28 cellular contexts compared by ENCODE assay signal in the genomic region with DNA sequence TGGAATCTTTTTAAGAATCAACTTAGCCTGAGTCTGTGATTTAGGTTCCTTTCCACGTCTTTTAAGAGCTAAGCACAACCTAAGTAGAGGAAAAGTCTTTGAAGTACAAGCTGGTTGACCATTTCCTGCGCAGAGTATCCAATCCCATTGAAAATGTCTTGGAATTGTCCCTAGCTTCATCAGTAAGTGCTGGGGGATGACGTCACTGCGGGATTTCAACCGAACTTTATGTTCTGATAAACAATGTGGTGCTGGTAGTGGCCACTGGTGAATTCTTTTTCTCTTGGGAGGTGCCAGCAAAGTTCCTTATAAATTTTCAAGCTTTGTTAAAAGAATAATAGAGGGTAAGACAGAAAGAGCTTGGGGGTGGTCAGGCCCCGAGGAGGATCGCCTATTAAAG.
DNase-seq lines count a peak whose midpoint lies in the region; ATAC-seq and TF ChIP-seq lines count a peak whose summit lies in the region.
"Had no signal": no experiment of that assay in that cellular context is flagged by ENCODE, and none has a peak within 500 bp of the region (broad histone marks: within the 10 kb centered on the region; RNA-seq: fewer than 3 reads in every experiment).

No MANE protein-coding gene starts in this region.

- H2BK15ac ChIP-seq in mesendoderm (replicated peaks; ENCODE audit: low read depth), result peak overlapping the region; percentile 45

- H3K4me1 ChIP-seq in mesendoderm (ENCODE audit: control insufficient read depth, low read depth, low read length), result no peaks in the 10 kb centered on the region
- peaks cover 0 to 31% (median 10%) of the 10 kb centered on the region in 4 donors for H3K4me1 ChIP-seq in tibial artery

- H3K79me2 ChIP-seq in mesendoderm (ENCODE audit: control insufficient read depth, insufficient read depth, low read length), result no peaks in the 10 kb centered on the region

- H3K18ac ChIP-seq in mesendoderm (ENCODE audit: low read length), result peak overlapping the region; percentile 10

- H3K4me2 ChIP-seq in mesendoderm (ENCODE audit: low read length), result no peak overlapping the region

- DNase-seq in activated naive CD8-positive, alpha-beta T cell treated with anti-CD3 and anti-CD28 coated beads, Interleukin-2, amount 50 U/mL, for 24 hours, result no peak
- no peak for DNase-seq in activated naive CD8-positive, alpha-beta T cell treated with anti-CD3 and anti-CD28 coated beads for 36 hours
- no peak for DNase-seq in activated T-helper 2 cell treated with anti-CD3 and anti-CD28 coated beads, Interferon-gamma antibody, Interleukin-2, Interleukin-4, amounts not matched to agents 10 μg/mL and 5 μg/mL and 100 μg/mL, durations not matched to agents 14 hours and 24 hours and 36 hours (ENCODE audit: low spot score)
- DNase-seq in mesendoderm (no peak), tibial artery (no peak), CD14-positive monocyte (ENCODE audit: low spot score) (no peak)
- DNase-seq in activated T-cell treated with anti-CD3 and anti-CD28 coated beads, Interleukin-2, amount 50 U/mL, for 48 hours, result no peak
- DNase-seq: 8988T; activated effector memory CD4-positive, alpha-beta T cell treated with anti-CD3 and anti-CD28 coated beads, Interleukin-2, amount 50 U/mL, for 16 hours; central memory CD4-positive, alpha-beta T cell; erythroblast; foreskin keratinocyte; heart left ventricle; KBM-7; left ventricle myocardium superior; NCI-H1436 treated with DMSO at 0.1 percent for 48 hours; NCI-H2081 treated with DMSO at 0.1 percent for 48 hours; NCI-H345; NCI-H774; Right ventricle myocardium superior; substantia nigra; T-helper 2 cell had no signal

- H2AK5ac ChIP-seq in mesendoderm (ENCODE audit: low read length), result no peak overlapping the region

- H4K5ac ChIP-seq in mesendoderm (ENCODE audit: low read length), result no peak overlapping the region

- H3K9ac ChIP-seq in mesendoderm (ENCODE audit: low read length), result no peak overlapping the region

- intact Hi-C loops in activated T-helper 2 cell treated with anti-CD3 and anti-CD28 coated beads, Interferon-gamma antibody, Interleukin-2, Interleukin-4, amounts not matched to agents 10 μg/mL and 5 μg/mL and 100 μg/mL, durations not matched to agents 14 hours and 24 hours and 36 hours (cut with micrococcal nuclease), result loop anchor here (5.0 kb wide), 3 partner anchors 38 to 252 kb away; no protein-coding TSS in a partner anchor
- intact Hi-C loops in tibial artery (cut with DNase I; ENCODE audit: low total_unique reads), result no loop called here
- intact Hi-C loops in CD14-positive monocyte (cut with micrococcal nuclease), result no loop called here

- no peak overlapping the region for H3K4me3 Mint-ChIP-seq in activated naive CD8-positive, alpha-beta T cell treated with anti-CD3 and anti-CD28 coated beads, Interleukin-2, amount 50 U/mL, for 24 hours
- H3K4me3 Mint-ChIP-seq in activated naive CD8-positive, alpha-beta T cell treated with anti-CD3 and anti-CD28 coated beads for 36 hours, result no peak overlapping the region
- H3K4me3 Mint-ChIP-seq in activated T-helper 2 cell treated with anti-CD3 and anti-CD28 coated beads, Interferon-gamma antibody, Interleukin-2, Interleukin-4, amounts not matched to agents 10 μg/mL and 5 μg/mL and 100 μg/mL, durations not matched to agents 14 hours and 24 hours and 36 hours (ENCODE audit: low read depth), result no peak overlapping the region
- no peak overlapping the region for H3K4me3 Mint-ChIP-seq in CD14-positive monocyte
- H3K4me3 Mint-ChIP-seq: activated naive CD8-positive, alpha-beta T cell; stimulated activated memory B cell treated with anti-CD40 and anti-IgM and Interleukin-4, amounts not matched to agents 10 μg/mL and 1 μg/mL and 100 μg/mL, for 72 hours; type B pancreatic cell had no signal

- H3K36me3 ChIP-seq in mesendoderm (ENCODE audit: control insufficient read depth, insufficient read depth, low read length) (no peaks in the 10 kb centered on the region), tibial artery (no peaks in the 10 kb centered on the region)
- H3K36me3 ChIP-seq: ascending aorta, heart left ventricle had no signal

- H3K27me3 Mint-ChIP-seq in activated naive CD8-positive, alpha-beta T cell treated with anti-CD3 and anti-CD28 coated beads, Interleukin-2, amount 50 U/mL, for 24 hours, result peaks cover 5% of the 10 kb centered on the region
- H3K27me3 Mint-ChIP-seq in activated naive CD8-positive, alpha-beta T cell treated with anti-CD3 and anti-CD28 coated beads for 36 hours, result no peaks in the 10 kb centered on the region
- no peaks in the 10 kb centered on the region for H3K27me3 Mint-ChIP-seq in activated T-helper 2 cell treated with anti-CD3 and anti-CD28 coated beads, Interferon-gamma antibody, Interleukin-2, Interleukin-4, amounts not matched to agents 10 μg/mL and 5 μg/mL and 100 μg/mL, durations not matched to agents 14 hours and 24 hours and 36 hours (ENCODE audit: low read depth)
- peaks cover 1 to 3% (median 1%) of the 10 kb centered on the region in 3 donors for H3K27me3 Mint-ChIP-seq in CD14-positive monocyte (ENCODE audit: low read depth in 3 of 3)
- H3K27me3 Mint-ChIP-seq: type B pancreatic cell had no signal

- H3K56ac ChIP-seq in mesendoderm (ENCODE audit: low read length), result no peak overlapping the region

- no peak overlapping the region for H4K8ac ChIP-seq in mesendoderm (ENCODE audit: low read depth, low read length)

- no peak overlapping the region for H3K4ac ChIP-seq in mesendoderm (ENCODE audit: low read depth, low read length)

- no peaks in the 10 kb centered on the region for H3K27me3 ChIP-seq in mesendoderm (ENCODE audit: insufficient read depth, low read length, poor library complexity)
- no peaks in the 10 kb centered on the region for H3K27me3 ChIP-seq in tibial artery
- H3K27me3 ChIP-seq: ascending aorta, foreskin keratinocyte, heart left ventricle had no signal

- H3K27ac ChIP-seq in mesendoderm (ENCODE audit: low read depth, low read length) (no peak overlapping the region), tibial artery (peak overlapping the region; percentile 54 to 56)
- H3K27ac ChIP-seq: foreskin keratinocyte had no signal

- WGBS in mesendoderm (ENCODE audit: extremely low coverage, insufficient coverage, low lambda C conversion rate), result no CpG with 5 or more reads among the region's 7 CpGs

- H3K23ac ChIP-seq in mesendoderm (ENCODE audit: low read length), result no peak overlapping the region

- peak overlapping the region; percentile 63 for H3K27ac Mint-ChIP-seq in activated naive CD8-positive, alpha-beta T cell treated with anti-CD3 and anti-CD28 coated beads, Interleukin-2, amount 50 U/mL, for 24 hours
- H3K27ac Mint-ChIP-seq in activated naive CD8-positive, alpha-beta T cell treated with anti-CD3 and anti-CD28 coated beads for 36 hours, result no peak overlapping the region
- peak overlapping the region; percentile 75 for H3K27ac Mint-ChIP-seq in activated T-helper 2 cell treated with anti-CD3 and anti-CD28 coated beads, Interferon-gamma antibody, Interleukin-2, Interleukin-4, amounts not matched to agents 10 μg/mL and 5 μg/mL and 100 μg/mL, durations not matched to agents 14 hours and 24 hours and 36 hours
- H3K27ac Mint-ChIP-seq in CD14-positive monocyte, result no peak overlapping the region
- H3K27ac Mint-ChIP-seq: activated naive CD8-positive, alpha-beta T cell; stimulated activated memory B cell treated with anti-CD40 and anti-IgM and Interleukin-4, amounts not matched to agents 10 μg/mL and 1 μg/mL and 100 μg/mL, for 72 hours; type B pancreatic cell had no signal

- H3K79me1 ChIP-seq in mesendoderm (ENCODE audit: low read length), result no peaks in the 10 kb centered on the region

- H3K4me3 ChIP-seq in mesendoderm (ENCODE audit: low read length), result no peak overlapping the region
- no peak overlapping the region for H3K4me3 ChIP-seq in tibial artery
- H3K4me3 ChIP-seq: ascending aorta, heart left ventricle had no signal

- H3K9me3 ChIP-seq in tibial artery, result no peaks in the 10 kb centered on the region
- H3K9me3 ChIP-seq: ascending aorta, heart left ventricle had no signal

- H3K9me3 Mint-ChIP-seq in activated naive CD8-positive, alpha-beta T cell treated with anti-CD3 and anti-CD28 coated beads, Interleukin-2, amount 50 U/mL, for 24 hours, result no peaks in the 10 kb centered on the region
- no peaks in the 10 kb centered on the region for H3K9me3 Mint-ChIP-seq in activated naive CD8-positive, alpha-beta T cell treated with anti-CD3 and anti-CD28 coated beads for 36 hours
- no peaks in the 10 kb centered on the region for H3K9me3 Mint-ChIP-seq in activated T-helper 2 cell treated with anti-CD3 and anti-CD28 coated beads, Interferon-gamma antibody, Interleukin-2, Interleukin-4, amounts not matched to agents 10 μg/mL and 5 μg/mL and 100 μg/mL, durations not matched to agents 14 hours and 24 hours and 36 hours
- peaks cover 0 to 2% (median 0%) of the 10 kb centered on the region in 7 donors for H3K9me3 Mint-ChIP-seq in CD14-positive monocyte
- H3K9me3 Mint-ChIP-seq: stimulated activated memory B cell treated with anti-CD40 and anti-IgM and Interleukin-4, amounts not matched to agents 10 μg/mL and 1 μg/mL and 100 μg/mL, for 72 hours; type B pancreatic cell had no signal

- TF ChIP-seq CTCF in tibial artery (IDR thresholded peaks at IDR 0.05) (no peak), CD14-positive monocyte (IDR thresholded peaks at IDR 0.05) (no peak)

- H3K36me3 Mint-ChIP-seq in activated naive CD8-positive, alpha-beta T cell treated with anti-CD3 and anti-CD28 coated beads, Interleukin-2, amount 50 U/mL, for 24 hours (ENCODE audit: low read depth), result no peaks in the 10 kb centered on the region
- no peaks in the 10 kb centered on the region for H3K36me3 Mint-ChIP-seq in activated naive CD8-positive, alpha-beta T cell treated with anti-CD3 and anti-CD28 coated beads for 36 hours
- H3K36me3 Mint-ChIP-seq in activated T-helper 2 cell treated with anti-CD3 and anti-CD28 coated beads, Interferon-gamma antibody, Interleukin-2, Interleukin-4, amounts not matched to agents 10 μg/mL and 5 μg/mL and 100 μg/mL, durations not matched to agents 14 hours and 24 hours and 36 hours (ENCODE audit: low read depth), result peaks cover 60% of the 10 kb centered on the region
- no peaks in the 10 kb centered on the region for H3K36me3 Mint-ChIP-seq in CD14-positive monocyte
- H3K36me3 Mint-ChIP-seq: activated naive CD8-positive, alpha-beta T cell; type B pancreatic cell had no signal

- H2BK5ac ChIP-seq in mesendoderm (ENCODE audit: low read length), result no peak overlapping the region

- no peak for ATAC-seq in activated naive CD8-positive, alpha-beta T cell treated with anti-CD3 and anti-CD28 coated beads, Interleukin-2, amount 50 U/mL, for 24 hours
- ATAC-seq in GM18517 (IDR thresholded peaks at IDR 0.05; ENCODE audit: unreplicated experiment), result no peak
- ATAC-seq: foreskin keratinocyte; heart left ventricle; Panc1; stimulated activated memory B cell treated with anti-CD40 and anti-IgM and Interleukin-4, amounts not matched to agents 10 μg/mL and 1 μg/mL and 100 μg/mL, for 72 hours had no signal

- peaks cover 31% of the 10 kb centered on the region for H3K4me1 Mint-ChIP-seq in activated naive CD8-positive, alpha-beta T cell treated with anti-CD3 and anti-CD28 coated beads, Interleukin-2, amount 50 U/mL, for 24 hours
- H3K4me1 Mint-ChIP-seq in activated naive CD8-positive, alpha-beta T cell treated with anti-CD3 and anti-CD28 coated beads for 36 hours, result peaks cover 24% of the 10 kb centered on the region
- H3K4me1 Mint-ChIP-seq in activated T-helper 2 cell treated with anti-CD3 and anti-CD28 coated beads, Interferon-gamma antibody, Interleukin-2, Interleukin-4, amounts not matched to agents 10 μg/mL and 5 μg/mL and 100 μg/mL, durations not matched to agents 14 hours and 24 hours and 36 hours (ENCODE audit: low read depth), result peaks cover 45% of the 10 kb centered on the region
- no peaks in the 10 kb centered on the region for H3K4me1 Mint-ChIP-seq in CD14-positive monocyte

- no peak overlapping the region for H2BK120ac ChIP-seq in mesendoderm (ENCODE audit: low read depth, low read length)

Comparison
In these comparisons a context has a peak if more than half of its experiments do, and no peak if none do; other contexts are left out.
1. H3K27ac Mint-ChIP-seq: peak in activated naive CD8-positive, alpha-beta T cell treated with anti-CD3 and anti-CD28 coated beads, Interleukin-2, amount 50 U/mL, for 24 hours (single experiment) and activated T-helper 2 cell treated with anti-CD3 and anti-CD28 coated beads, Interferon-gamma antibody, Interleukin-2, Interleukin-4, amounts not matched to agents 10 μg/mL and 5 μg/mL and 100 μg/mL, durations not matched to agents 14 hours and 24 hours and 36 hours (single experiment); none in activated naive CD8-positive, alpha-beta T cell treated with anti-CD3 and anti-CD28 coated beads for 36 hours (single experiment) and CD14-positive monocyte (0 of 7).